19 cellular contexts compared by ENCODE assay signal in genomic region chr9:29616844-29617243, GRCh38.
DNase-seq lines count a peak whose midpoint lies in the region; ATAC-seq, FAIRE-seq and TF ChIP-seq lines count a peak whose summit lies in the region.
"Had no signal": no experiment of that assay in that cellular context is flagged by ENCODE, and none has a peak within 500 bp of the region (broad histone marks: within the 10 kb centered on the region; RNA-seq: fewer than 3 reads in every experiment).

No MANE protein-coding gene starts in this region.

- H3F3A ChIP-seq in MM.1S (ENCODE audit: insufficient read depth, low read length), result no peaks in the 10 kb centered on the region
- no peaks in the 10 kb centered on the region for H3F3A ChIP-seq in OCI-LY1 (ENCODE audit: insufficient read depth, low read length)

- no peak overlapping the region for H3K4me3 ChIP-seq in HepG2 (replicated peaks in 1 of 3; ENCODE audit: insufficient read depth in 1 of 3, low read depth in 2 of 3, low read length in 3 of 3)
- H3K4me3 ChIP-seq in right lobe of liver, result no peak overlapping the region
- no peak overlapping the region for H3K4me3 ChIP-seq in MM.1S (ENCODE audit: low read length)
- no peak overlapping the region for H3K4me3 ChIP-seq in OCI-LY1 (ENCODE audit: low read depth, low read length, poor library complexity, severe bottlenecking)
- H3K4me3 ChIP-seq in retinal pigment epithelial cell (ENCODE audit: low read length), result no peak overlapping the region

- no peaks in the 10 kb centered on the region for H3K4me1 ChIP-seq in HepG2 (ENCODE audit: insufficient read depth, low read length)
- no peaks in the 10 kb centered on the region for H3K4me1 ChIP-seq in right lobe of liver
- H3K4me1 ChIP-seq in MM.1S (ENCODE audit: low read length), result no peaks in the 10 kb centered on the region
- peaks cover 18% of the 10 kb centered on the region for H3K4me1 ChIP-seq in OCI-LY1 (ENCODE audit: insufficient read depth, low read length, severe bottlenecking)

- H3K79me2 ChIP-seq in HepG2 (ENCODE audit: insufficient read depth, low read length) (no peaks in the 10 kb centered on the region), MM.1S (ENCODE audit: low read length) (no peaks in the 10 kb centered on the region), OCI-LY1 (ENCODE audit: insufficient read depth, low read length) (no peaks in the 10 kb centered on the region)

- no peak for ATAC-seq in HepG2
- ATAC-seq in right lobe of liver, result no peak
- no peak for ATAC-seq in GM21528 (IDR thresholded peaks at IDR 0.05; ENCODE audit: low FRiP score, unreplicated experiment)
- ATAC-seq: HCT116 had no signal

- H3K4me2 ChIP-seq in HepG2 (ENCODE audit: low read depth, low read length) (no peak overlapping the region), MM.1S (ENCODE audit: low read depth, low read length) (no peak overlapping the region), OCI-LY1 (ENCODE audit: low read length) (no peak overlapping the region)

- FAIRE-seq in HepG2 (lab: Jason Lieb, UNC), result no peak
- FAIRE-seq: A204.1, G401.6, GM12892 had no signal

- POLR2A ChIA-PET in HepG2 (lab: Yijun Ruan, JAX), result no interaction called here

- no TSS peak for BruUV-seq in HepG2 (replicated peaks; lab: Mats Ljungman, UMichigan)

- H3K27me3 ChIP-seq in HepG2 (ENCODE audit: control insufficient read depth in 1 of 2, insufficient read depth in 2 of 2, low read length in 2 of 2) (no peaks in the 10 kb centered on the region), right lobe of liver (no peaks in the 10 kb centered on the region), MM.1S (replicated peaks; ENCODE audit: insufficient read depth, low read length) (no peaks in the 10 kb centered on the region), OCI-LY1 (ENCODE audit: insufficient read depth, low read length) (no peaks in the 10 kb centered on the region)

- no peaks in the 10 kb centered on the region for H3K36me3 ChIP-seq in HepG2 (replicated peaks in 1 of 2; ENCODE audit: control insufficient read depth in 1 of 2, insufficient read depth in 2 of 2, low read length in 2 of 2)
- no peaks in the 10 kb centered on the region for H3K36me3 ChIP-seq in right lobe of liver
- no peaks in the 10 kb centered on the region for H3K36me3 ChIP-seq in MM.1S (replicated peaks; ENCODE audit: insufficient read depth, low read length)
- H3K36me3 ChIP-seq in OCI-LY1 (ENCODE audit: insufficient read depth, low read length), result no peaks in the 10 kb centered on the region

- DNase-seq in HepG2 (ENCODE audit: low spot score) (no peak), right lobe of liver (no peak), MM.1S (peak; percentile 0), retinal pigment epithelial cell (ENCODE audit: low read depth) (peak; percentile 21), globus pallidus (ENCODE audit: low spot score) (no peak)
- DNase-seq in activated effector memory CD4-positive, alpha-beta T cell treated with anti-CD3 and anti-CD28 coated beads, Interleukin-2, amount 50 U/mL, for 16 hours, result no peak
- DNase-seq: C1 segment of cervical spinal cord; CD4-positive, alpha-beta memory T cell; COR-L47; DMS153; DND-41; H9 had no signal

- no peak for TF ChIP-seq RAD21 in HepG2 (CRISPR knock-in tag; IDR thresholded peaks at IDR 0.05)

- WGBS in HepG2 (ENCODE audit: low lambda C conversion rate), result 2% methylated on average over 2 of the region's 2 CpGs
- 25% methylated on average over 2 of the region's 2 CpGs for WGBS in right lobe of liver (ENCODE audit: insufficient coverage, low coverage, low lambda C conversion rate, missing lambda C conversion rate)

- CTCF ChIA-PET in HepG2 (lab: Yijun Ruan, JAX; ENCODE audit: low intra/inter-chr PET ratio, low total read pairs), result no interaction called here

- intact Hi-C loops in HepG2 (cut with micrococcal nuclease; ENCODE audit: unreplicated experiment) (no loop called here), right lobe of liver (cut with DNase I) (no loop called here)

- H3K27ac ChIP-seq in HepG2 (ENCODE audit: extremely low read length, insufficient read depth, low read length) (no peak overlapping the region), right lobe of liver (no peak overlapping the region), MM.1S (ENCODE audit: low read length) (no peak overlapping the region), OCI-LY1 (ENCODE audit: low read depth, low read length, poor library complexity, severe bottlenecking) (no peak overlapping the region)
- H3K27ac ChIP-seq: 22Rv1 had no signal

- H3K9me3 ChIP-seq in HepG2 (ENCODE audit: low read length) (no peaks in the 10 kb centered on the region), right lobe of liver (no peaks in the 10 kb centered on the region), MM.1S (replicated peaks; ENCODE audit: insufficient read depth, low read length) (no peaks in the 10 kb centered on the region), OCI-LY1 (ENCODE audit: low read length) (no peaks in the 10 kb centered on the region)

- H2AFZ ChIP-seq in HepG2 (ENCODE audit: low read length) (no peak overlapping the region), MM.1S (ENCODE audit: low read length) (no peak overlapping the region), OCI-LY1 (ENCODE audit: low read length) (0 out of 2 replicates have a peak overlapping the region, but pooled peaks have one; percentile 85)

- no peak for TF ChIP-seq POLR2A in HepG2 (IDR thresholded peaks at IDR 0.05; ENCODE audit: insufficient read depth in 1 of 2, low read depth in 2 of 2, low read length in 2 of 2)
- no peak for TF ChIP-seq POLR2A in right lobe of liver (IDR thresholded peaks at IDR 0.05)

- H4K20me1 ChIP-seq in HepG2 (ENCODE audit: insufficient read depth, low read length) (no peaks in the 10 kb centered on the region), MM.1S (ENCODE audit: insufficient read depth, low read length) (no peaks in the 10 kb centered on the region), OCI-LY1 (ENCODE audit: insufficient read depth, low read length) (no peaks in the 10 kb centered on the region)

- no peak for TF ChIP-seq CTCF in HepG2 (CRISPR knock-in tag; IDR thresholded peaks at IDR 0.05)
- no peak for TF ChIP-seq CTCF in right lobe of liver (IDR thresholded peaks at IDR 0.05)
- TF ChIP-seq CTCF in MM.1S (IDR thresholded peaks at IDR 0.05; ENCODE audit: low read length), result no peak
- no peak for TF ChIP-seq CTCF in OCI-LY1 (IDR thresholded peaks at IDR 0.05; ENCODE audit: low read length)
- TF ChIP-seq CTCF in retinal pigment epithelial cell (conservative IDR thresholded peaks at IDR 0.05; ENCODE audit: low read depth, low read length), result no peak

- in situ Hi-C loops in HepG2 (cut with HindIII; ENCODE audit: extremely low pct_ligation_motif_present, low pct_unique_long_range_greater_than_20kb), result no loop called here

- H3K9ac ChIP-seq in HepG2 (ENCODE audit: insufficient read depth, low read depth, low read length) (no peak overlapping the region), MM.1S (ENCODE audit: low read length) (no peak overlapping the region), OCI-LY1 (ENCODE audit: low read length) (no peak overlapping the region)

- H3K9me2 ChIP-seq in MM.1S (replicated peaks; ENCODE audit: insufficient read depth, low read length), result no peaks in the 10 kb centered on the region
- H3K9me2 ChIP-seq in OCI-LY1 (ENCODE audit: low read depth, low read length), result no peaks in the 10 kb centered on the region

- TF ChIP-seq EP300 in HepG2 (IDR thresholded peaks at IDR 0.05; ENCODE audit: low read depth in 2 of 2, low read length in 2 of 2) (no peak), HepG2 (CRISPR knock-in tag; IDR thresholded peaks at IDR 0.05; ENCODE audit: borderline replicate concordance) (no peak)

TF ChIP-seq in HepG2, 621 proteins besides CTCF, POLR2A, EP300 and RAD21:
- TF ChIP-seq MAFF (IDR thresholded peaks at IDR 0.05; ENCODE audit: low read depth, low read length), result peak; percentile 62
- no peak for TF ChIP-seq TFAP4 (IDR thresholded peaks at IDR 0.05; ENCODE audit: borderline replicate concordance, low read depth)
- TF ChIP-seq MAFK (conservative IDR thresholded peaks at IDR 0.05 in 1 of 2, IDR thresholded peaks at IDR 0.05 in 1 of 2; ENCODE audit: low read length in 2 of 2), result peak; percentile 60 to 84

Comparison
In these comparisons a context has a peak if more than half of its experiments do, and no peak if none do; other contexts are left out.
1. DNase-seq: peak in MM.1S (single experiment) and retinal pigment epithelial cell (single experiment); none in HepG2 (single experiment), right lobe of liver (0 of 3), activated effector memory CD4-positive, alpha-beta T cell treated with anti-CD3 and anti-CD28 coated beads, Interleukin-2, amount 50 U/mL, for 16 hours (single experiment) and globus pallidus (single experiment).